9 cellular contexts compared by ENCODE assay signal in genomic region chr16:68064791-68065365, GRCh38. TPM values are rescaled to one million over a fixed set of nuclear protein-coding genes. Genes with fewer than 3 reads are reported as not detected.
DNase-seq lines count a peak whose midpoint lies in the region; ATAC-seq and TF ChIP-seq lines count a peak whose summit lies in the region.
"Had no signal": no experiment of that assay in that cellular context is flagged by ENCODE, and none has a peak within 500 bp of the region (broad histone marks: within the 10 kb centered on the region; RNA-seq: fewer than 3 reads in every experiment).

No MANE protein-coding gene starts in this region.

- DNase-seq in ELR (ENCODE audit: low read depth) (peak; percentile 74), Karpas-422 (peak; percentile 85), T-helper 1 cell (peak; percentile 29 to 80 (median 50)), adrenal gland (peak; percentile 61 to 85 (median 80)), left ventricle myocardium superior (peak; percentile 76), retinal pigment epithelial cell (ENCODE audit: low read depth) (no peak), NCI-H446 treated with DMSO at 0.1 percent for 48 hours (lab: John Stamatoyannopoulos, UW) (no peak)

- H3K27ac ChIP-seq in Karpas-422 (ENCODE audit: low read length) (no peak overlapping the region), adrenal gland (peak overlapping the region in 2 of 5 donors; percentile 39 to 76)

- H3K9me3 ChIP-seq in Karpas-422 (ENCODE audit: low read length): no peaks in the 10 kb centered on the region
- no peaks in the 10 kb centered on the region for H3K9me3 ChIP-seq in adrenal gland (replicated peaks in 1 of 3)

- peak; percentile 64 to 79 (median 76) for TF ChIP-seq CTCF in adrenal gland (IDR thresholded peaks at IDR 0.05)
- peak; percentile 91 for TF ChIP-seq CTCF in retinal pigment epithelial cell (conservative IDR thresholded peaks at IDR 0.05; ENCODE audit: low read depth, low read length)

- intact Hi-C loops in adrenal gland (cut with DNase I) (no loop called here), left ventricle myocardium superior (cut with micrococcal nuclease) (no loop called here)

- WGBS in adrenal gland, 4 donors: 26 to 55% (median 44%) methylated on average over 2 of the region's 2 CpGs

- no peaks in the 10 kb centered on the region for H3K79me2 ChIP-seq in Karpas-422 (ENCODE audit: low read length)

- H3K27me3 ChIP-seq in Karpas-422 (ENCODE audit: low read length) (no peaks in the 10 kb centered on the region), adrenal gland (no peaks in the 10 kb centered on the region)

- ATAC-seq in left ventricle myocardium superior (peak; percentile 75), GM19467 (IDR thresholded peaks at IDR 0.05; ENCODE audit: unreplicated experiment) (no peak)

- H3K9ac ChIP-seq in Karpas-422 (ENCODE audit: low read length): no peak overlapping the region

- peaks cover 12% of the 10 kb centered on the region for H3K4me1 ChIP-seq in Karpas-422 (ENCODE audit: low read length)
- peaks cover 5 to 22% of the 10 kb centered on the region in 2 donors for H3K4me1 ChIP-seq in adrenal gland (replicated peaks in 1 of 2)

- no peak overlapping the region for H2AFZ ChIP-seq in Karpas-422 (ENCODE audit: low read length)

- H3K4me3 ChIP-seq in Karpas-422 (ENCODE audit: low read length) (no peak overlapping the region), adrenal gland (no peak overlapping the region), retinal pigment epithelial cell (ENCODE audit: low read length) (no peak overlapping the region)

- H3K4me2 ChIP-seq in Karpas-422 (ENCODE audit: low read depth, low read length, poor library complexity, severe bottlenecking): no peak overlapping the region

- no peaks in the 10 kb centered on the region for H3K9me2 ChIP-seq in Karpas-422 (replicated peaks; ENCODE audit: insufficient read depth, low read length)

- TF ChIP-seq POLR2A in adrenal gland (IDR thresholded peaks at IDR 0.05): no peak

- H3K36me3 ChIP-seq in Karpas-422 (ENCODE audit: insufficient read depth, low read length) (peaks cover 10% of the 10 kb centered on the region; the same call in 1 of the 2 replicates), adrenal gland (replicated peaks in 1 of 2) (peaks cover 0 to 8% of the 10 kb centered on the region in 2 donors)

- H4K20me1 ChIP-seq in Karpas-422 (ENCODE audit: insufficient read depth, low read depth, low read length): no peaks in the 10 kb centered on the region

RNA-seq across cellular contexts. Expression of gene NFATC3, which starts 20.3 kb away (rescaled TPM):
- total RNA-seq in Karpas-422 (2014; rRNA removed; shearing (Covaris generic); ENCODE audit: low replicate concordance): 39.1 and 72.3 TPM in 2 replicates
- 10 to 100 TPM; 26.6 to 81.2 (median 37.7) TPM for total RNA-seq in adrenal gland
- 10 to 100 TPM in 2 of 3 donors, 1 to 10 TPM in 1; 6.6 to 20.3 (median 11.6) TPM for polyA plus RNA-seq in adrenal gland
- total RNA-seq in left ventricle myocardium superior: 24.7 TPM

RNA-seq across cellular contexts. Expression of gene DUS2, which starts 41.8 kb away (rescaled TPM):
- total RNA-seq in Karpas-422 (2014; rRNA removed; shearing (Covaris generic); ENCODE audit: low replicate concordance): 23.7 and 35.8 TPM in 2 replicates
- total RNA-seq in adrenal gland: 10 to 100 TPM in 5 of 8 donors, 1 to 10 TPM in 3; 6.3 to 19.4 (median 12.7) TPM
- polyA plus RNA-seq in adrenal gland: 10 to 100 TPM in 2 of 3 donors, 1 to 10 TPM in 1; 7.1 to 13.2 (median 10.1) TPM
- 4.9 TPM for total RNA-seq in left ventricle myocardium superior

RNA-seq across cellular contexts. Expression of gene DDX28, which starts 41.8 kb away (rescaled TPM):
- 10.8 and 20.9 TPM in 2 replicates for total RNA-seq in Karpas-422 (2014; rRNA removed; shearing (Covaris generic); ENCODE audit: low replicate concordance)
- total RNA-seq in adrenal gland (10 to 100 TPM in 6 of 8 donors, 1 to 10 TPM in 2; 6.4 to 18.2 (median 12.9) TPM), left ventricle myocardium superior (7.7 TPM)
- 10 to 100 TPM in 1 of 3 donors, 1 to 10 TPM in 2; 6.8 to 13.0 (median 9.1) TPM for polyA plus RNA-seq in adrenal gland

RNA-seq across cellular contexts. Expression of gene DPEP2NB, which starts 49.2 kb away (rescaled TPM):
- not detected in 2 replicates for total RNA-seq in Karpas-422 (2014; rRNA removed; shearing (Covaris generic); ENCODE audit: low replicate concordance)
- total RNA-seq in adrenal gland: not detected
- not detected for polyA plus RNA-seq in adrenal gland
- not detected for total RNA-seq in left ventricle myocardium superior
- total RNA-seq: glomerular endothelial cell had no signal

Comparison
In these comparisons a context has a peak if more than half of its experiments do, and no peak if none do; other contexts are left out.
1. DNase-seq: peak in ELR (single experiment), Karpas-422 (single experiment), T-helper 1 cell (5 of 5), adrenal gland (7 of 7) and left ventricle myocardium superior (single experiment); none in retinal pigment epithelial cell (single experiment) and NCI-H446 treated with DMSO at 0.1 percent for 48 hours (single experiment).